Comparison of ENCODE assay signal across 8 cellular contexts in genomic region chr15:63970723-63971426, GRCh38.
DNase-seq lines count a peak whose midpoint lies in the region; ATAC-seq and TF ChIP-seq lines count a peak whose summit lies in the region.

No MANE protein-coding gene starts in this region.

- peaks cover 0 to 8% (median 0%) of the 10 kb centered on the region in 9 donors for H3K36me3 ChIP-seq in heart right ventricle

- no peak for TF ChIP-seq CTCF in heart right ventricle (IDR thresholded peaks at IDR 0.05)

- H3K4me1 ChIP-seq in heart right ventricle: peaks cover 11 to 69% (median 60%) of the 10 kb centered on the region in 9 donors

- 78 to 94% methylated on average over 3 of the region's 3 CpGs for WGBS in heart right ventricle, 2 donors

- no peak overlapping the region for H3K4me3 ChIP-seq in heart right ventricle

- no peak for ATAC-seq in heart right ventricle
- ATAC-seq in left ventricle myocardium superior: no peak
- ATAC-seq in HG02981 (IDR thresholded peaks at IDR 0.05; ENCODE audit: unreplicated experiment): peak; percentile 97

- H3K27me3 ChIP-seq in heart right ventricle: no peaks in the 10 kb centered on the region

- intact Hi-C loops in heart right ventricle (cut with DNase I) (loop anchor here in 1 of 10 donors (5.0 kb wide), 1 partner anchor 51 kb away; no protein-coding TSS in a partner anchor), left ventricle myocardium superior (cut with micrococcal nuclease) (loop anchor here (10.0 kb wide), 1 partner anchor 74 kb away; the partner anchor contains the start of gene DAPK2)

- no peak for DNase-seq in heart right ventricle
- DNase-seq in left ventricle myocardium superior: no peak
- peak; percentile 41 to 56 for DNase-seq in activated T-cell treated with anti-CD3 and anti-CD28 coated beads, Interleukin-2, amount 50 U/mL, for 48 hours
- peak; percentile 20 for DNase-seq in stimulated activated CD4-positive, alpha-beta T cell treated with anti-CD3 and anti-CD28 coated beads, Interleukin-1b, Interleukin-23, amount 100 ng/mL, for 48 hours
- no peak for DNase-seq in foreskin melanocyte
- DNase-seq in RKO (ENCODE audit: low spot score): no peak
- DNase-seq in HPDE6-E6E7 (ENCODE audit: extremely low spot score): no peak

- peak overlapping the region; percentile 29 to 85 (median 78) for H3K27ac ChIP-seq in heart right ventricle

- H3K9me3 ChIP-seq in heart right ventricle: no peaks in the 10 kb centered on the region

Comparison
In these comparisons a context has a peak if more than half of its experiments do, and no peak if none do; other contexts are left out.
1. DNase-seq: peak in activated T-cell treated with anti-CD3 and anti-CD28 coated beads, Interleukin-2, amount 50 U/mL, for 48 hours (2 of 2) and stimulated activated CD4-positive, alpha-beta T cell treated with anti-CD3 and anti-CD28 coated beads, Interleukin-1b, Interleukin-23, amount 100 ng/mL, for 48 hours (single experiment); none in heart right ventricle (0 of 2), left ventricle myocardium superior (single experiment), foreskin melanocyte (single experiment), RKO (single experiment) and HPDE6-E6E7 (single experiment).